In genomic region chr1:63264161-63264560, GRCh38 we compare ENCODE assay signal across 23 cellular contexts. TPM values are rescaled to one million over a fixed set of nuclear protein-coding genes. Genes with fewer than 3 reads are reported as not detected.
"Had no signal": no experiment of that assay in that cellular context is flagged by ENCODE, and none has a peak within 500 bp of the region (broad histone marks: within the 10 kb centered on the region; RNA-seq: fewer than 3 reads in every experiment).

No MANE protein-coding gene starts in this region.

- H3K27ac ChIP-seq: colonic mucosa, heart right ventricle, lower lobe of right lung, sigmoid colon, upper lobe of left lung had no signal

- H3K4me3 Mint-ChIP-seq: activated CD4-positive, alpha-beta memory T cell treated with anti-CD3 and anti-CD28 coated beads for 36 hours; activated naive CD4-positive, alpha-beta T cell treated with anti-CD3 and anti-CD28 coated beads for 36 hours; activated naive CD8-positive, alpha-beta T cell treated with anti-CD3 and anti-CD28 coated beads, Interleukin-2, amount 10 ng/mL, durations not matched to agents 7 days and 5 days; naive thymus-derived CD4-positive, alpha-beta T cell; neural crest cell; T-helper 17 cell had no signal

- H3K27ac Mint-ChIP-seq: activated CD4-positive, alpha-beta memory T cell treated with anti-CD3 and anti-CD28 coated beads for 36 hours; activated naive CD4-positive, alpha-beta T cell treated with anti-CD3 and anti-CD28 coated beads for 36 hours; activated naive CD8-positive, alpha-beta T cell treated with anti-CD3 and anti-CD28 coated beads, Interleukin-2, amount 10 ng/mL, durations not matched to agents 7 days and 5 days; naive thymus-derived CD4-positive, alpha-beta T cell; T-helper 17 cell had no signal

- DNase-seq: activated CD4-positive, alpha-beta memory T cell treated with anti-CD3 and anti-CD28 coated beads for 36 hours; activated CD4-positive, alpha-beta T cell treated with anti-CD3 and anti-CD28 coated beads for 4 hours; activated CD4-positive, CD25-positive, alpha-beta regulatory T cell; activated naive CD4-positive, alpha-beta T cell treated with anti-CD3 and anti-CD28 coated beads for 36 hours; activated naive CD8-positive, alpha-beta T cell treated with anti-CD3 and anti-CD28 coated beads, Interleukin-2, amount 10 ng/mL, durations not matched to agents 7 days and 5 days; activated T-cell treated with anti-CD3 and anti-CD28 coated beads, Interleukin-2, amount 50 U/mL, for 48 hours; amniotic stem cell; colonic mucosa; foreskin fibroblast; heart right ventricle; left colon; lower lobe of right lung; naive thymus-derived CD4-positive, alpha-beta T cell; occipital lobe; posterior cingulate gyrus; sigmoid colon; stimulated activated CD4-positive, alpha-beta T cell treated with anti-CD3 and anti-CD28 coated beads, Interleukin-4, amount 100 ng/mL, for 1 hour; stimulated activated naive CD4-positive, alpha-beta T cell; T-helper 17 cell; upper lobe of left lung had no signal

- H3K27me3 ChIP-seq: colonic mucosa, sigmoid colon, upper lobe of left lung had no signal

- H3K4me1 ChIP-seq: colonic mucosa, lower lobe of right lung, sigmoid colon, upper lobe of left lung had no signal

- H3K36me3 Mint-ChIP-seq: activated CD4-positive, alpha-beta memory T cell treated with anti-CD3 and anti-CD28 coated beads for 36 hours; activated naive CD8-positive, alpha-beta T cell treated with anti-CD3 and anti-CD28 coated beads, Interleukin-2, amount 10 ng/mL, durations not matched to agents 7 days and 5 days; naive thymus-derived CD4-positive, alpha-beta T cell had no signal

- H3K9me3 Mint-ChIP-seq: activated CD4-positive, alpha-beta memory T cell treated with anti-CD3 and anti-CD28 coated beads for 36 hours; activated naive CD4-positive, alpha-beta T cell treated with anti-CD3 and anti-CD28 coated beads for 36 hours; activated naive CD8-positive, alpha-beta T cell treated with anti-CD3 and anti-CD28 coated beads, Interleukin-2, amount 10 ng/mL, durations not matched to agents 7 days and 5 days; neural crest cell had no signal

- H3K9me3 ChIP-seq: colonic mucosa, heart right ventricle, lower lobe of right lung, sigmoid colon, upper lobe of left lung had no signal

- H3K4me1 Mint-ChIP-seq: activated naive CD8-positive, alpha-beta T cell treated with anti-CD3 and anti-CD28 coated beads, Interleukin-2, amount 10 ng/mL, durations not matched to agents 7 days and 5 days; naive thymus-derived CD4-positive, alpha-beta T cell; T-helper 17 cell had no signal

- H3K4me3 ChIP-seq: colonic mucosa, heart right ventricle, lower lobe of right lung, sigmoid colon, upper lobe of left lung had no signal

- FAIRE-seq: bronchial epithelial cell, keratinocyte had no signal

- ATAC-seq: heart right ventricle; left colon; lower lobe of right lung; naive thymus-derived CD4-positive, alpha-beta T cell; T-helper 17 cell had no signal

- H3K36me3 ChIP-seq: colonic mucosa, heart right ventricle, lower lobe of right lung, sigmoid colon, upper lobe of left lung had no signal

RNA-seq across cellular contexts. Expression of gene FOXD3, which starts 58.2 kb away (rescaled TPM):
- total RNA-seq: activated CD4-positive, alpha-beta memory T cell treated with anti-CD3 and anti-CD28 coated beads for 36 hours; activated naive CD4-positive, alpha-beta T cell treated with anti-CD3 and anti-CD28 coated beads for 36 hours; activated naive CD8-positive, alpha-beta T cell treated with anti-CD3 and anti-CD28 coated beads, Interleukin-2, amount 10 ng/mL, durations not matched to agents 7 days and 5 days; bronchial epithelial cell; lower lobe of right lung; naive thymus-derived CD4-positive, alpha-beta T cell; occipital lobe; T-helper 17 cell had no signal
- polyA plus RNA-seq: keratinocyte; naive thymus-derived CD4-positive, alpha-beta T cell had no signal
